8 cellular contexts compared by ENCODE assay signal in genomic region chr17:68600881-68601564, GRCh38. TPM values are rescaled to one million over a fixed set of nuclear protein-coding genes. Genes with fewer than 3 reads are reported as not detected.
DNase-seq lines count a peak whose midpoint lies in the region; ATAC-seq and TF ChIP-seq lines count a peak whose summit lies in the region.

TSS of gene FAM20A (minus strand) at chr17:68601367. CDS start at chr17:68600666, 701 bp downstream.

- H3K27ac Mint-ChIP-seq in central memory CD8-positive, alpha-beta T cell (ENCODE audit: low read depth), result no peak within 1 kb of the TSS
- H3K27ac Mint-ChIP-seq in stimulated activated naive CD8-positive, alpha-beta T cell treated with anti-CD3 and anti-CD28 coated beads, Interleukin-15, Interleukin-2, amounts not matched to agents 100 ng/mL and 50 ng/mL, for 24 hours, result no peak within 1 kb of the TSS

- H3K4me3 ChIP-seq in BJ (ENCODE audit: low read depth, low read length), result peak within 1 kb of the TSS; percentile 58

- H3K27me3 ChIP-seq in BJ (ENCODE audit: control insufficient read depth, insufficient read depth, low read length), result no peaks in the 10 kb centered on the region

- no peak for ATAC-seq in central memory CD8-positive, alpha-beta T cell (replicated peaks; ENCODE audit: extremely low read depth, poor library complexity, severe bottlenecking)
- ATAC-seq in left lobe of liver (peak; percentile 80), GM21367 (IDR thresholded peaks at IDR 0.05; ENCODE audit: unreplicated experiment) (no peak), HG02970 (IDR thresholded peaks at IDR 0.05; ENCODE audit: low FRiP score, unreplicated experiment) (no peak)

- H3K4me3 Mint-ChIP-seq in central memory CD8-positive, alpha-beta T cell, result peak within 1 kb of the TSS; percentile 32
- H3K4me3 Mint-ChIP-seq in stimulated activated naive CD8-positive, alpha-beta T cell treated with anti-CD3 and anti-CD28 coated beads, Interleukin-15, Interleukin-2, amounts not matched to agents 100 ng/mL and 50 ng/mL, for 24 hours, result peak within 1 kb of the TSS; percentile 53

- CTCF ChIA-PET in BJ (lab: Yijun Ruan, JAX), result interaction anchor here (1.0 to 3.8 kb wide), 9 partner anchors 9 to 158 kb away, joined by 3 to 18 read pairs (median 5); no protein-coding TSS in a partner anchor

- H3K4me1 Mint-ChIP-seq in central memory CD8-positive, alpha-beta T cell, result peaks cover 5% of the 10 kb centered on the region
- peaks cover 13% of the 10 kb centered on the region for H3K4me1 Mint-ChIP-seq in stimulated activated naive CD8-positive, alpha-beta T cell treated with anti-CD3 and anti-CD28 coated beads, Interleukin-15, Interleukin-2, amounts not matched to agents 100 ng/mL and 50 ng/mL, for 24 hours (ENCODE audit: low read depth)

- H3K27me3 Mint-ChIP-seq in central memory CD8-positive, alpha-beta T cell, result peaks cover 89% of the 10 kb centered on the region
- peaks cover 66% of the 10 kb centered on the region for H3K27me3 Mint-ChIP-seq in stimulated activated naive CD8-positive, alpha-beta T cell treated with anti-CD3 and anti-CD28 coated beads, Interleukin-15, Interleukin-2, amounts not matched to agents 100 ng/mL and 50 ng/mL, for 24 hours

- no peaks in the 10 kb centered on the region for H3K36me3 ChIP-seq in BJ (ENCODE audit: control insufficient read depth, insufficient read depth, low read length)

- POLR2A ChIA-PET in BJ (lab: Charles Lee), result interaction anchor here (0.6 kb wide), 1 partner anchor 119 kb away, joined by 9 read pairs; no protein-coding TSS in a partner anchor

- DNase-seq in BJ (ENCODE audit: low read depth) (no peak), NCI-H2171 treated with DMSO at 0.1 percent for 48 hours (lab: John Stamatoyannopoulos, UW) (peak; percentile 30), left lobe of liver (ENCODE audit: low spot score) (peak; percentile 95), putamen (ENCODE audit: low spot score) (no peak)
- no peak for DNase-seq in central memory CD8-positive, alpha-beta T cell (ENCODE audit: low spot score in 2 of 2)

- no peak for TF ChIP-seq CTCF in BJ (IDR thresholded peaks at IDR 0.05; ENCODE audit: insufficient read depth, low read depth, low read length)

- H3K9me3 Mint-ChIP-seq in central memory CD8-positive, alpha-beta T cell, result no peaks in the 10 kb centered on the region
- H3K9me3 Mint-ChIP-seq in stimulated activated naive CD8-positive, alpha-beta T cell treated with anti-CD3 and anti-CD28 coated beads, Interleukin-15, Interleukin-2, amounts not matched to agents 100 ng/mL and 50 ng/mL, for 24 hours, result no peaks in the 10 kb centered on the region

- peaks cover 5% of the 10 kb centered on the region for H3K36me3 Mint-ChIP-seq in central memory CD8-positive, alpha-beta T cell (ENCODE audit: insufficient read depth)
- H3K36me3 Mint-ChIP-seq in stimulated activated naive CD8-positive, alpha-beta T cell treated with anti-CD3 and anti-CD28 coated beads, Interleukin-15, Interleukin-2, amounts not matched to agents 100 ng/mL and 50 ng/mL, for 24 hours (ENCODE audit: low read depth), result no peaks in the 10 kb centered on the region

RNA-seq across cellular contexts. Expression of gene FAM20A, which starts in this region (rescaled TPM):
- polyA plus RNA-seq in BJ (2011; rRNA removed), result 11.9 and 24.1 TPM in 2 replicates
- 6.4 and 12.5 TPM in 2 replicates for polyA minus RNA-seq in BJ (2011; rRNA and poly(A)+ RNA removed)
- 52.4 TPM for total RNA-seq in left lobe of liver

Comparison
In these comparisons a context has a peak if more than half of its experiments do, and no peak if none do; other contexts are left out.
1. DNase-seq: peak in NCI-H2171 treated with DMSO at 0.1 percent for 48 hours (single experiment) and left lobe of liver (single experiment); none in BJ (single experiment), central memory CD8-positive, alpha-beta T cell (0 of 2) and putamen (single experiment).